21 cellular contexts compared by ENCODE assay signal in the genomic region with DNA sequence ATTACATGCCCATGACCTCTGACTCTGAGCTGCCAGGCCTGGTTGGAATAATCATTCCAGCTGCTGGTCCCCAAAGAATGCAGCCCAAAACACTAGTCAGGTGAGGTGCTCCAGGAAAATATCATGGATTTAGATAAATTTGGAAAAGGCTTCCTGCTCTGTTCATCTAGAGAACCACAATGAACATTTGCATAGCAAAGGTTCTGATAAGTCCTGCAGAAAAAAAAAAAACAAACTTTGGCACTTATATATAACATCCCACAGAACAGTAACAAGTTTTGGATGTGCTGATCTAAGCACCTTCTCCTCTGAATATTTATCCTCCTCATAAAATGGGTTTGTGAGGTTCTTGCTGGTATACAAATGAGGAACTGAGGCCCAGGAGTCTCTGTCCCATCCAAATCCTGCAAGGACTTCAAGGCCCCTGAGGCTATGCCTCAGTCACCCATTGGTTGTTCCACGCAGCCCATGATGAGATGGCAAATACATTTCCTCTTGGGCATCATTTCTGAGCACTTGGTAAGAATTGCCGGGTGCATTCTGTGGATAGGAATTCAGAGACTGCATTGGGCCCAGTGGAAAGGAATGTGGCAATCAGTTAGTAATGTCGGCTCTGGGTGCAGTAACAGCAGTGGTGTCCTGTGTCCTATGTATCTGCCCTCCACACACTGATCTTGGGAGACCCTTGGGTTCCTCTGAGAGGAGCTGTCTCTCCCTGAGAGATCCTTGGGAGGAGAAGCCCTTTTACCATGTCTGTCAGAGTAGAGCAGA.
DNase-seq lines count a peak whose midpoint lies in the region; ATAC-seq, FAIRE-seq and TF ChIP-seq lines count a peak whose summit lies in the region.
"Had no signal": no experiment of that assay in that cellular context is flagged by ENCODE, and none has a peak within 500 bp of the region (broad histone marks: within the 10 kb centered on the region; RNA-seq: fewer than 3 reads in every experiment).

No MANE protein-coding gene starts in this region.

- H3K4me3 ChIP-seq in HEK293 (ENCODE audit: low read depth, low read length) (no peak overlapping the region), K562 (no peak overlapping the region), mesendoderm (ENCODE audit: low read length) (no peak overlapping the region), SK-N-SH (ENCODE audit: low read depth in 2 of 2, low read length in 1 of 2) (no peak overlapping the region), WERI-Rb-1 (ENCODE audit: low read depth, low read length) (no peak overlapping the region)
- H3K4me3 ChIP-seq: Peyer's patch had no signal

- H3F3A ChIP-seq in SK-N-SH (replicated peaks; ENCODE audit: insufficient read depth) = no peaks in the 10 kb centered on the region

- H2BK15ac ChIP-seq in mesendoderm (replicated peaks; ENCODE audit: low read depth) = no peak overlapping the region

- H3K4me1 ChIP-seq in HEK293 (ENCODE audit: control insufficient read depth, insufficient read depth, low read length) (no peaks in the 10 kb centered on the region), K562 (replicated peaks in 1 of 2; ENCODE audit: control insufficient read depth in 2 of 2, insufficient read depth in 2 of 2, low read length in 2 of 2) (peaks cover 0 to 9% of the 10 kb centered on the region in 2 experiments; a peak in 3 of 5 replicates), mesendoderm (ENCODE audit: control insufficient read depth, low read depth, low read length) (peaks cover 3% of the 10 kb centered on the region), SK-N-SH (ENCODE audit: control insufficient read depth in 1 of 2, insufficient read depth in 2 of 2, low read depth in 1 of 2, low read length in 1 of 2) (no peaks in the 10 kb centered on the region; a peak in 1 of 4 replicates)
- H3K4me1 ChIP-seq: Peyer's patch had no signal

- H2BK5ac ChIP-seq in mesendoderm (ENCODE audit: low read length) = no peak overlapping the region

- TF ChIP-seq CTCF in HEK293 (tag by site-specific recombination; IDR thresholded peaks at IDR 0.05) (no peak), K562 (IDR thresholded peaks at IDR 0.05 in 2 of 3, conservative IDR thresholded peaks at IDR 0.05 in 1 of 3; ENCODE audit: insufficient read depth in 2 of 3, low read depth in 1 of 3, low read length in 3 of 3) (no peak), SK-N-SH (IDR thresholded peaks at IDR 0.05) (no peak), WERI-Rb-1 (IDR thresholded peaks at IDR 0.05; ENCODE audit: low read depth, low read length) (no peak)

- H3K36me3 ChIP-seq in HEK293 (ENCODE audit: control insufficient read depth in 2 of 2, insufficient read depth in 1 of 2, low read length in 2 of 2) (no peaks in the 10 kb centered on the region), K562 (ENCODE audit: control insufficient read depth, insufficient read depth, low read length) (no peaks in the 10 kb centered on the region), mesendoderm (ENCODE audit: control insufficient read depth, insufficient read depth, low read length) (no peaks in the 10 kb centered on the region), SK-N-SH (replicated peaks in 1 of 2; ENCODE audit: control insufficient read depth in 1 of 2, insufficient read depth in 2 of 2, low read length in 1 of 2) (no peaks in the 10 kb centered on the region), WERI-Rb-1 (no peaks in the 10 kb centered on the region)
- H3K36me3 ChIP-seq: Peyer's patch had no signal

- no peak for TF ChIP-seq POLR2A in K562 (conservative IDR thresholded peaks at IDR 0.05)

- FAIRE-seq in K562 (lab: Jason Lieb, UNC) = no peak
- FAIRE-seq: D721Med had no signal

- H3K4me2 ChIP-seq in K562 (ENCODE audit: insufficient read depth, low read length) = no peak overlapping the region
- H3K4me2 ChIP-seq in mesendoderm (ENCODE audit: low read length) = no peak overlapping the region
- H3K4me2 ChIP-seq in SK-N-SH = no peak overlapping the region

- peaks cover 4% of the 10 kb centered on the region for H3K9me1 ChIP-seq in K562 (ENCODE audit: control insufficient read depth, insufficient read depth, low read length)

- intact Hi-C loops in K562 (cut with micrococcal nuclease) = no loop called here

- no peaks in the 10 kb centered on the region for H3K9me3 ChIP-seq in HEK293 (ENCODE audit: control insufficient read depth, insufficient read depth, low read depth, low read length)
- H3K9me3 ChIP-seq in K562 (replicated peaks; ENCODE audit: control insufficient read depth, insufficient read depth, low read depth, low read length) = no peaks in the 10 kb centered on the region; the same call in 1 of the 2 replicates
- H3K9me3 ChIP-seq in SK-N-SH = no peaks in the 10 kb centered on the region
- H3K9me3 ChIP-seq in WERI-Rb-1 (ENCODE audit: severe bottlenecking) = no peaks in the 10 kb centered on the region
- H3K9me3 ChIP-seq: Peyer's patch had no signal

- no peak overlapping the region for H4K8ac ChIP-seq in mesendoderm (ENCODE audit: low read depth, low read length)

- H4K20me1 ChIP-seq in K562 (replicated peaks; ENCODE audit: control insufficient read depth, insufficient read depth, low read length) (no peaks in the 10 kb centered on the region), SK-N-SH (ENCODE audit: insufficient read depth) (no peaks in the 10 kb centered on the region)

- no peaks in the 10 kb centered on the region for H3K9me2 ChIP-seq in SK-N-SH

- H3K56ac ChIP-seq in mesendoderm (ENCODE audit: low read length) = peak overlapping the region; percentile 11

- H3K4ac ChIP-seq in mesendoderm (ENCODE audit: low read depth, low read length) = no peak overlapping the region

- no TSS peak for BruUV-seq in K562 (replicated peaks; lab: Mats Ljungman, UMichigan)

- in situ Hi-C loops in K562 (cut with MboI) = no loop called here

- H2BK120ac ChIP-seq in mesendoderm (ENCODE audit: low read depth, low read length) = no peak overlapping the region

- TF ChIP-seq RAD21 in K562 (CRISPR knock-in tag; conservative IDR thresholded peaks at IDR 0.05 in 1 of 2, IDR thresholded peaks at IDR 0.05 in 1 of 2) (no peak), SK-N-SH (IDR thresholded peaks at IDR 0.05; ENCODE audit: low read length) (no peak)

- no peak overlapping the region for H4K5ac ChIP-seq in mesendoderm (ENCODE audit: low read length)

- no peak overlapping the region for H3K9ac ChIP-seq in K562 (ENCODE audit: insufficient read depth in 1 of 2, low read depth in 2 of 2, low read length in 2 of 2)
- no peak overlapping the region for H3K9ac ChIP-seq in mesendoderm (ENCODE audit: low read length)
- no peak overlapping the region for H3K9ac ChIP-seq in SK-N-SH

- peak; percentile 27 for DNase-seq in AG08395 (ENCODE audit: low spot score)
- no peak for DNase-seq in K562 (ENCODE audit: extremely low read depth in 1 of 4, low spot score in 3 of 4)
- peak; percentile 66 for DNase-seq in mesendoderm
- DNase-seq in SK-N-SH = no peak
- DNase-seq in WERI-Rb-1 = no peak
- no peak for DNase-seq in NCI-H2107 (lab: John Stamatoyannopoulos, UW)
- DNase-seq in pons (ENCODE audit: low spot score) = no peak
- DNase-seq: 8988T; AML-193; HCEC 1CT; MM.1S; NCI-H1092; NCI-H1436 treated with DMSO at 0.1 percent for 48 hours; NCI-H2029; NCI-H2171 treated with DMSO at 0.1 percent for 48 hours; NCI-H446; NK-92 treated with Interleukin-12 subunit alpha and Interleukin-12 subunit beta, amount 100 ng/mL, for 24 hours; Peyer's patch had no signal

- 8% methylated on average over 3 of the region's 3 CpGs for WGBS in K562 (ENCODE audit: insufficient coverage, low coverage, missing lambda C conversion rate)
- WGBS in mesendoderm (ENCODE audit: extremely low coverage, insufficient coverage, low lambda C conversion rate) = no CpG with 5 or more reads among the region's 3 CpGs
- WGBS in SK-N-SH (ENCODE audit: low lambda C conversion rate) = 64% methylated on average over 3 of the region's 3 CpGs

- no peak overlapping the region for H3K18ac ChIP-seq in mesendoderm (ENCODE audit: low read length)

- TF ChIP-seq EP300 in K562 (IDR thresholded peaks at IDR 0.05; ENCODE audit: low read length) (no peak), SK-N-SH (IDR thresholded peaks at IDR 0.05; ENCODE audit: borderline replicate concordance in 1 of 2, low read depth in 1 of 2, low read length in 1 of 2) (no peak)

- H3K27me3 ChIP-seq in K562 (ENCODE audit: control insufficient read depth in 2 of 2, insufficient read depth in 2 of 2, low read length in 2 of 2) (peaks cover 0 to 14% of the 10 kb centered on the region in 2 experiments; a peak in 2 of 5 replicates), mesendoderm (ENCODE audit: insufficient read depth, low read length, poor library complexity) (no peaks in the 10 kb centered on the region), SK-N-SH (ENCODE audit: insufficient read depth) (no peaks in the 10 kb centered on the region), WERI-Rb-1 (ENCODE audit: insufficient read depth, low read depth, severe bottlenecking) (no peaks in the 10 kb centered on the region)
- H3K27me3 ChIP-seq: Peyer's patch had no signal

- CTCF ChIA-PET in HEK293 (lab: Yijun Ruan, JAX) = interaction anchor here (0.5 to 1.3 kb wide), 3 partner anchors 28 to 264 kb away, joined by 3 to 5 read pairs (median 3); no protein-coding TSS in a partner anchor
- CTCF ChIA-PET in K562 (lab: Yijun Ruan, JAX; ENCODE audit: low intra/inter-chr PET ratio) = no interaction called here
- CTCF ChIA-PET in SK-N-SH (lab: Yijun Ruan, JAX) = no interaction called here

- no peak overlapping the region for H2AK5ac ChIP-seq in mesendoderm (ENCODE audit: low read length)

- H3K79me2 ChIP-seq in K562 (ENCODE audit: control insufficient read depth, insufficient read depth, low read length) (no peaks in the 10 kb centered on the region), mesendoderm (ENCODE audit: control insufficient read depth, insufficient read depth, low read length) (no peaks in the 10 kb centered on the region), SK-N-SH (ENCODE audit: insufficient read depth) (no peaks in the 10 kb centered on the region)

- no peaks in the 10 kb centered on the region for H3K79me1 ChIP-seq in mesendoderm (ENCODE audit: low read length)

- no peak for ATAC-seq in K562

- no peak overlapping the region for H3K27ac ChIP-seq in HEK293 (ENCODE audit: extremely low read depth, low read depth, low read length)
- H3K27ac ChIP-seq in K562 (ENCODE audit: extremely low read depth, low read depth, low read length) = no peak overlapping the region
- H3K27ac ChIP-seq in mesendoderm (ENCODE audit: low read depth, low read length) = no peak overlapping the region
- H3K27ac ChIP-seq in SK-N-SH (ENCODE audit: low read depth in 2 of 2, low read length in 1 of 2) = no peak overlapping the region
- no peak overlapping the region for H3K27ac ChIP-seq in WERI-Rb-1
- H3K27ac ChIP-seq: C4-2B, Peyer's patch had no signal

- no peak overlapping the region for H3K23ac ChIP-seq in mesendoderm (ENCODE audit: low read length)

- POLR2A ChIA-PET in HEK293 (lab: Yijun Ruan, JAX) = no interaction called here
- POLR2A ChIA-PET in K562 (lab: Yijun Ruan, JAX) = interaction anchor here (0.7 to 1.6 kb wide), 2 partner anchors 12 to 86 kb away, joined by 3 to 6 read pairs; no protein-coding TSS in a partner anchor
- POLR2A ChIA-PET in SK-N-SH (lab: Yijun Ruan, JAX) = no interaction called here

- H2AFZ ChIP-seq in K562 (ENCODE audit: low read depth, low read length) = no peak overlapping the region
- no peak overlapping the region for H2AFZ ChIP-seq in SK-N-SH (ENCODE audit: low read depth)

TF ChIP-seq in K562, 482 proteins besides CTCF, POLR2A, EP300 and RAD21 (continues in another document):
- TF ChIP-seq ELF4 (CRISPR knock-in tag; IDR thresholded peaks at IDR 0.05) = no peak

TF ChIP-seq in SK-N-SH, 30 proteins besides CTCF, POLR2A, EP300 and RAD21 (continues in another document):
- TF ChIP-seq FOXJ3 (CRISPR knock-in tag; IDR thresholded peaks at IDR 0.05) = no peak

Comparison
In these comparisons a context has a peak if more than half of its experiments do, and no peak if none do; other contexts are left out.
1. DNase-seq: peak in AG08395 (single experiment) and mesendoderm (single experiment); none in K562 (0 of 4), SK-N-SH (single experiment), WERI-Rb-1 (single experiment), NCI-H2107 (single experiment) and pons (single experiment).